Comparison of ENCODE assay signal across 24 cellular contexts in genomic region chr10:80392250-80392649, GRCh38. TPM values are rescaled to one million over a fixed set of nuclear protein-coding genes. Genes with fewer than 3 reads are reported as not detected.
"Had no signal": no experiment of that assay in that cellular context is flagged by ENCODE, and none has a peak within 500 bp of the region (broad histone marks: within the 10 kb centered on the region; RNA-seq: fewer than 3 reads in every experiment).

No MANE protein-coding gene starts in this region.

- ATAC-seq: gastrocnemius medialis; stimulated activated naive CD8-positive, alpha-beta T cell treated with anti-CD3 and anti-CD28 coated beads, Interleukin-15, amount 100 ng/mL, for 72 hours had no signal

- H3K4me3 Mint-ChIP-seq: activated naive CD8-positive, alpha-beta T cell; activated T-helper 1 cell treated with anti-CD3 and anti-CD28 coated beads, Interleukin-12 subunit alpha, Interleukin-12 subunit beta, Interleukin-2, Interleukin-4 antibody, amounts not matched to agents 30 ng/mL and 10 ng/mL and 1 ng/mL, durations not matched to agents 14 hours and 24 hours and 36 hours; memory B cell; stimulated activated naive CD8-positive, alpha-beta T cell treated with anti-CD3 and anti-CD28 coated beads, Interleukin-15, amount 100 ng/mL, for 72 hours had no signal

- H3K36me3 ChIP-seq: gastrocnemius medialis, left ventricle myocardium inferior, suprapubic skin, transverse colon, WERI-Rb-1 had no signal

- H3K27ac Mint-ChIP-seq: activated naive CD8-positive, alpha-beta T cell; activated T-helper 1 cell treated with anti-CD3 and anti-CD28 coated beads, Interleukin-12 subunit alpha, Interleukin-12 subunit beta, Interleukin-2, Interleukin-4 antibody, amounts not matched to agents 30 ng/mL and 10 ng/mL and 1 ng/mL, durations not matched to agents 14 hours and 24 hours and 36 hours; memory B cell; stimulated activated naive CD8-positive, alpha-beta T cell treated with anti-CD3 and anti-CD28 coated beads, Interleukin-15, amount 100 ng/mL, for 72 hours had no signal

- H3K4me3 ChIP-seq: dorsolateral prefrontal cortex, gastrocnemius medialis, left ventricle myocardium inferior, suprapubic skin, transverse colon had no signal

- H3K27me3 Mint-ChIP-seq: activated naive CD8-positive, alpha-beta T cell had no signal

- H3K9me3 Mint-ChIP-seq: activated T-helper 1 cell treated with anti-CD3 and anti-CD28 coated beads, Interleukin-12 subunit alpha, Interleukin-12 subunit beta, Interleukin-2, Interleukin-4 antibody, amounts not matched to agents 30 ng/mL and 10 ng/mL and 1 ng/mL, durations not matched to agents 14 hours and 24 hours and 36 hours; memory B cell; stimulated activated naive CD8-positive, alpha-beta T cell treated with anti-CD3 and anti-CD28 coated beads, Interleukin-15, amount 100 ng/mL, for 72 hours had no signal

- FAIRE-seq: kidney had no signal

- H3K9me3 ChIP-seq: gastrocnemius medialis, left ventricle myocardium inferior, suprapubic skin, transverse colon had no signal

- H3K36me3 Mint-ChIP-seq: activated naive CD8-positive, alpha-beta T cell; memory B cell had no signal

- H3K27ac ChIP-seq: dorsolateral prefrontal cortex, epithelial cell of prostate, gastrocnemius medialis, left ventricle myocardium inferior, suprapubic skin, transverse colon, WERI-Rb-1 had no signal

- H3K27me3 ChIP-seq: dorsolateral prefrontal cortex, gastrocnemius medialis, suprapubic skin, transverse colon had no signal

- H3K4me1 Mint-ChIP-seq: stimulated activated naive CD8-positive, alpha-beta T cell treated with anti-CD3 and anti-CD28 coated beads, Interleukin-15, amount 100 ng/mL, for 72 hours had no signal

- DNase-seq: activated CD4-positive, alpha-beta T cell treated with anti-CD3 and anti-CD28 coated beads, Interleukin-2, amount 50 U/mL, for 4 hours; amygdala; dorsolateral prefrontal cortex; gastrocnemius medialis; head of caudate nucleus; kidney; left ventricle myocardium inferior; occipital lobe; stimulated activated CD4-positive, alpha-beta T cell treated with anti-CD3 and anti-CD28 coated beads, Interleukin-15, amount 100 ng/mL, for 24 hours; stimulated activated CD4-positive, alpha-beta T cell treated with anti-CD3 and anti-CD28 coated beads, Interleukin-2, amount 100 ng/mL, for 48 hours; stimulated activated naive CD8-positive, alpha-beta T cell treated with anti-CD3 and anti-CD28 coated beads, Interleukin-15, amount 100 ng/mL, for 72 hours; T-helper 2 cell; transverse colon; WERI-Rb-1 had no signal

RNA-seq across cellular contexts. Expression of gene DYDC2, which starts 35.7 kb away (rescaled TPM):
- total RNA-seq: activated T-helper 1 cell treated with anti-CD3 and anti-CD28 coated beads, Interleukin-12 subunit alpha, Interleukin-12 subunit beta, Interleukin-2, Interleukin-4 antibody, amounts not matched to agents 30 ng/mL and 10 ng/mL and 1 ng/mL, durations not matched to agents 14 hours and 24 hours and 36 hours; cardiac septum; gastrocnemius medialis; left ventricle myocardium inferior; mononuclear cell; posterior vena cava; skeletal muscle tissue; transverse colon had no signal

RNA-seq across cellular contexts. Expression of gene DYDC1, which starts 35.7 kb away (rescaled TPM):
- total RNA-seq: activated T-helper 1 cell treated with anti-CD3 and anti-CD28 coated beads, Interleukin-12 subunit alpha, Interleukin-12 subunit beta, Interleukin-2, Interleukin-4 antibody, amounts not matched to agents 30 ng/mL and 10 ng/mL and 1 ng/mL, durations not matched to agents 14 hours and 24 hours and 36 hours; cardiac septum; gastrocnemius medialis; kidney; left ventricle myocardium inferior; mononuclear cell; occipital lobe; posterior vena cava; skeletal muscle tissue; suprapubic skin; transverse colon had no signal
- polyA plus RNA-seq: neural cell had no signal
